ENCODE assay signal across 8 cellular contexts in the genomic region with DNA sequence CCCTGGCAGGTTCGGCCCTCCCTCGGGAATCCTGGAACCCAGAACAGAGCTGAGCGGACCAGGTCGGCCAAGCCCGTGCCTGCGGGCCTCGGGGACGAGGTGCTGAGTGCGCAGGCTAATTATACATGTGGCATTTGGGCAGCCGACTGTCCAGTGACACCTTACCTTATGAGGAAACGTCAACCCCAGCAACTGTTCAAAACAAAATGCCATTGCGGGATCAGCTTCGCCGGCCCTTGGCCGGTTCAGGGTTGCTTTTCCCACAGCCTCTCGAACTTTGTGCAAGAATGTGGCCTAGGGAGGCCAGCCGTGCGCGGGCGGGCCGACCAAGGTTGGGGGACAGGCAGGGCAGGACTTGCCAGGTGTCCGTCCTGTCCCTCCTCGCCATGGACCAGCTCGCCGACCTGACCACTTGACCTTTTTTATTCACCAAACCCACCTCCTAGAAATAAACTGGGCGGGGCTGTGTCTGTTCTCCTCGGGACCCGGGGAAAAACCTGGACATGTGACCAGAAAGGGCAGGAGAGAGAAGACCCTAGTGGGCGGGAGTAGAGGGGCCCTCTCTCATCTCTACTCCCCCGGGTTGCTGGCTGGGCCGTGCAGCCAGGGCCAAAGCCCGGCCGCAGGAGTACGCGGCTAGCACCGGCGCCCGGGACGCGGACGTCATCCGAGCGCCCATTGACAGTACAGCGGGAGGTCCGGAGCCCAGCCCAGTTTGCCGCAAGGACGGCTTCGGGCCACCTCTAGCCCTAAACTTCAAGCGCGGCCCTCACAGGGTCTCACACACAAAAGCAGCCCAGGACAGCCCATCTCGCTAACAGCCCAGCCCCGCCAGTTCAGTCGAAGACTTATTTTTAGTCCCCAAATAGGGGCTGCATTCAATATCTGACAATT.
DNase-seq lines count a peak whose midpoint lies in the region; ATAC-seq and TF ChIP-seq lines count a peak whose summit lies in the region.

No MANE protein-coding gene starts in this region.

- H3K27ac Mint-ChIP-seq in activated naive CD4-positive, alpha-beta T cell treated with anti-CD3 and anti-CD28 coated beads for 36 hours, result no peak overlapping the region
- no peak overlapping the region for H3K27ac Mint-ChIP-seq in activated naive CD4-positive, alpha-beta T cell treated with anti-CD3 and anti-CD28 coated beads, Interleukin-2, amount 10 ng/mL, durations not matched to agents 7 days and 5 days
- H3K27ac Mint-ChIP-seq in immature natural killer cell, result no peak overlapping the region

- H3K9me3 ChIP-seq in smooth muscle cell (replicated peaks; ENCODE audit: low read depth), result no peaks in the 10 kb centered on the region

- no peaks in the 10 kb centered on the region for H3K9me3 Mint-ChIP-seq in activated naive CD4-positive, alpha-beta T cell treated with anti-CD3 and anti-CD28 coated beads for 36 hours
- no peaks in the 10 kb centered on the region for H3K9me3 Mint-ChIP-seq in activated naive CD4-positive, alpha-beta T cell treated with anti-CD3 and anti-CD28 coated beads, Interleukin-2, amount 10 ng/mL, durations not matched to agents 7 days and 5 days
- peaks cover 0 to 17% (median 3%) of the 10 kb centered on the region in 6 donors for H3K9me3 Mint-ChIP-seq in immature natural killer cell

- peaks cover 52% of the 10 kb centered on the region for H3K27me3 Mint-ChIP-seq in activated naive CD4-positive, alpha-beta T cell treated with anti-CD3 and anti-CD28 coated beads for 36 hours (ENCODE audit: low read depth)
- H3K27me3 Mint-ChIP-seq in activated naive CD4-positive, alpha-beta T cell treated with anti-CD3 and anti-CD28 coated beads, Interleukin-2, amount 10 ng/mL, durations not matched to agents 7 days and 5 days, result no peaks in the 10 kb centered on the region
- peaks cover 21 to 33% (median 26%) of the 10 kb centered on the region in 3 donors for H3K27me3 Mint-ChIP-seq in immature natural killer cell (ENCODE audit: low read depth in 3 of 3)

- H3K4me3 Mint-ChIP-seq in activated naive CD4-positive, alpha-beta T cell treated with anti-CD3 and anti-CD28 coated beads for 36 hours, result peak overlapping the region; percentile 60
- no peak overlapping the region for H3K4me3 Mint-ChIP-seq in activated naive CD4-positive, alpha-beta T cell treated with anti-CD3 and anti-CD28 coated beads, Interleukin-2, amount 10 ng/mL, durations not matched to agents 7 days and 5 days
- H3K4me3 Mint-ChIP-seq in immature natural killer cell, result peak overlapping the region; percentile 60 to 77 (median 69)

- peaks cover 14% of the 10 kb centered on the region for H3K4me1 ChIP-seq in smooth muscle cell (ENCODE audit: low read depth)

- H2AFZ ChIP-seq in smooth muscle cell (ENCODE audit: low read depth), result peak overlapping the region; percentile 98

- peaks cover 7% of the 10 kb centered on the region for H3F3A ChIP-seq in smooth muscle cell (ENCODE audit: low read depth)

- H3K36me3 Mint-ChIP-seq in activated naive CD4-positive, alpha-beta T cell treated with anti-CD3 and anti-CD28 coated beads for 36 hours (ENCODE audit: low read depth), result no peaks in the 10 kb centered on the region
- peaks cover 6% of the 10 kb centered on the region for H3K36me3 Mint-ChIP-seq in activated naive CD4-positive, alpha-beta T cell treated with anti-CD3 and anti-CD28 coated beads, Interleukin-2, amount 10 ng/mL, durations not matched to agents 7 days and 5 days
- peaks cover 5% of the 10 kb centered on the region in 3 donors for H3K36me3 Mint-ChIP-seq in immature natural killer cell

- H3K4me2 ChIP-seq in smooth muscle cell, result peak overlapping the region; percentile 97

- peaks cover 65% of the 10 kb centered on the region for H3K79me2 ChIP-seq in smooth muscle cell (ENCODE audit: low read depth)

- in situ Hi-C loops in brain microvascular endothelial cell (cut with HindIII; ENCODE audit: low pct_ligation_motif_present, low sequenced_read_pairs), result no loop called here

- peak overlapping the region; percentile 68 for H3K9ac ChIP-seq in smooth muscle cell (ENCODE audit: low read depth)

- H4K20me1 ChIP-seq in smooth muscle cell (ENCODE audit: low read depth), result no peaks in the 10 kb centered on the region

- intact Hi-C loops in activated naive CD4-positive, alpha-beta T cell treated with anti-CD3 and anti-CD28 coated beads for 36 hours (cut with micrococcal nuclease), result loop anchor here (1.0 to 10.0 kb wide), 3 partner anchors 9 to 1629 kb away; a partner anchor contains a TSS

- no peak for TF ChIP-seq CTCF in brain microvascular endothelial cell (IDR thresholded peaks at IDR 0.05; ENCODE audit: low read depth, low read length, missing control alignments)
- no peak for TF ChIP-seq CTCF in smooth muscle cell (IDR thresholded peaks at IDR 0.05; ENCODE audit: borderline replicate concordance, insufficient read depth, poor library complexity, severe bottlenecking)

- 5% methylated on average over 53 of the region's 53 CpGs for WGBS in smooth muscle cell (ENCODE audit: low lambda C conversion rate)

- H3K27ac ChIP-seq in brain microvascular endothelial cell, result no peak overlapping the region
- H3K27ac ChIP-seq in smooth muscle cell (ENCODE audit: low read depth), result peak overlapping the region; percentile 71

- DNase-seq in activated naive CD4-positive, alpha-beta T cell treated with anti-CD3 and anti-CD28 coated beads for 36 hours, result no peak
- no peak for DNase-seq in activated naive CD4-positive, alpha-beta T cell treated with anti-CD3 and anti-CD28 coated beads, Interleukin-2, amount 10 ng/mL, durations not matched to agents 7 days and 5 days
- peak; percentile 5 for DNase-seq in brain microvascular endothelial cell
- no peak for DNase-seq in immature natural killer cell
- DNase-seq in smooth muscle cell (lab: John Stamatoyannopoulos, UW; ENCODE audit: unreplicated experiment), result no peak
- DNase-seq in stimulated activated CD4-positive, alpha-beta T cell treated with anti-CD3 and anti-CD28 coated beads, Interleukin-4, amount 100 ng/mL, for 24 hours, result no peak
- DNase-seq in stimulated activated CD4-positive, alpha-beta T cell treated with anti-CD3 and anti-CD28 coated beads, Interleukin-2, amount 100 ng/mL, for 48 hours, result no peak

- H3K4me1 Mint-ChIP-seq in activated naive CD4-positive, alpha-beta T cell treated with anti-CD3 and anti-CD28 coated beads for 36 hours (ENCODE audit: low read depth), result peaks cover 20% of the 10 kb centered on the region
- peaks cover 23% of the 10 kb centered on the region for H3K4me1 Mint-ChIP-seq in activated naive CD4-positive, alpha-beta T cell treated with anti-CD3 and anti-CD28 coated beads, Interleukin-2, amount 10 ng/mL, durations not matched to agents 7 days and 5 days
- peaks cover 23 to 34% of the 10 kb centered on the region in 2 donors for H3K4me1 Mint-ChIP-seq in immature natural killer cell

- H3K27me3 ChIP-seq in brain microvascular endothelial cell (replicated peaks), result no peaks in the 10 kb centered on the region
- H3K27me3 ChIP-seq in smooth muscle cell (ENCODE audit: low read depth), result no peaks in the 10 kb centered on the region

- CTCF ChIA-PET in activated naive CD4-positive, alpha-beta T cell treated with anti-CD3 and anti-CD28 coated beads for 36 hours (lab: Charles Lee), result interaction anchor here (0.7 to 2.2 kb wide), 3 partner anchors 10 to 13 kb away, joined by 3 to 9 read pairs (median 3); no protein-coding TSS in a partner anchor
- CTCF ChIA-PET in activated naive CD4-positive, alpha-beta T cell treated with anti-CD3 and anti-CD28 coated beads, Interleukin-2, amount 10 ng/mL, durations not matched to agents 7 days and 5 days (lab: Charles Lee), result interaction anchor here (3.0 kb wide), 1 partner anchor 10 kb away, joined by 18 read pairs; no protein-coding TSS in a partner anchor

- no peaks in the 10 kb centered on the region for H3K36me3 ChIP-seq in brain microvascular endothelial cell (replicated peaks)
- H3K36me3 ChIP-seq in smooth muscle cell (ENCODE audit: low read depth), result no peaks in the 10 kb centered on the region

- H3K4me3 ChIP-seq in brain microvascular endothelial cell (ENCODE audit: low read depth, low read length), result peak overlapping the region; percentile 67
- peak overlapping the region; percentile 80 for H3K4me3 ChIP-seq in smooth muscle cell

- no peak for ATAC-seq in GM18498 (IDR thresholded peaks at IDR 0.05; ENCODE audit: unreplicated experiment)
